Comparison of ENCODE assay signal across 16 cellular contexts in genomic region chr5:122478741-122479459, GRCh38.
DNase-seq lines count a peak whose midpoint lies in the region; ATAC-seq, FAIRE-seq and TF ChIP-seq lines count a peak whose summit lies in the region.
"Had no signal": no experiment of that assay in that cellular context is flagged by ENCODE, and none has a peak within 500 bp of the region (broad histone marks: within the 10 kb centered on the region; RNA-seq: fewer than 3 reads in every experiment).

No MANE protein-coding gene starts in this region.

- TF ChIP-seq CTCF in bronchial epithelial cell (IDR thresholded peaks at IDR 0.05; ENCODE audit: insufficient read depth, low read length, severe bottlenecking), result no peak

- H3K36me3 ChIP-seq in bronchial epithelial cell (ENCODE audit: control insufficient read depth, insufficient read depth, low read length), result no peaks in the 10 kb centered on the region
- H3K36me3 ChIP-seq: neural progenitor cell had no signal

- intact Hi-C loops in left colon (cut with DNase I, micrococcal nuclease), result no loop called here

- DNase-seq in DMS79 treated with DMSO at 0.1 percent for 48 hours (lab: John Stamatoyannopoulos, UW), result peak; percentile 36
- no peak for DNase-seq in DMS79 (lab: John Stamatoyannopoulos, UW)
- peak; percentile 99 for DNase-seq in bronchial epithelial cell (ENCODE audit: low read depth)
- no peak for DNase-seq in left colon
- peak; percentile 43 for DNase-seq in stromal cell of bone marrow (ENCODE audit: low read depth)
- DNase-seq in Kasumi-1 (lab: John Stamatoyannopoulos, UW), result no peak
- DNase-seq in activated T-cell treated with anti-CD3 and anti-CD28 coated beads, Interleukin-2, amount 50 U/mL, for 4 hours, result no peak
- DNase-seq: activated CD4-positive, alpha-beta T cell treated with anti-CD3 and anti-CD28 coated beads for 48 hours; anterior cingulate cortex; kidney glomerular epithelial cell; NCI-H524; substantia nigra had no signal

- H3K27me3 ChIP-seq in bronchial epithelial cell (ENCODE audit: control insufficient read depth, insufficient read depth, low read length), result no peaks in the 10 kb centered on the region
- H3K27me3 ChIP-seq: neural progenitor cell had no signal

- no peaks in the 10 kb centered on the region for H3K4me1 Mint-ChIP-seq in activated T-cell treated with anti-CD3 and anti-CD28 coated beads, Interleukin-2, amount 50 U/mL, for 4 hours (ENCODE audit: low read depth)
- H3K4me1 Mint-ChIP-seq: neural progenitor cell had no signal

- no peak overlapping the region for H3K4me3 Mint-ChIP-seq in activated T-cell treated with anti-CD3 and anti-CD28 coated beads, Interleukin-2, amount 50 U/mL, for 4 hours
- H3K4me3 Mint-ChIP-seq: activated T-helper 1 cell treated with anti-CD3 and anti-CD28 coated beads, Interleukin-12 subunit alpha, Interleukin-12 subunit beta, Interleukin-2, Interleukin-4 antibody, amounts not matched to agents 30 ng/mL and 10 ng/mL and 1 ng/mL, durations not matched to agents 14 hours and 24 hours and 36 hours; neural progenitor cell had no signal

- no peak overlapping the region for H3K4me3 ChIP-seq in bronchial epithelial cell (ENCODE audit: low read depth, low read length)
- H3K4me3 ChIP-seq: neural progenitor cell, skin epidermis had no signal

- H3K9me3 Mint-ChIP-seq in activated T-cell treated with anti-CD3 and anti-CD28 coated beads, Interleukin-2, amount 50 U/mL, for 4 hours, result no peaks in the 10 kb centered on the region
- H3K9me3 Mint-ChIP-seq: activated T-helper 1 cell treated with anti-CD3 and anti-CD28 coated beads, Interleukin-12 subunit alpha, Interleukin-12 subunit beta, Interleukin-2, Interleukin-4 antibody, amounts not matched to agents 30 ng/mL and 10 ng/mL and 1 ng/mL, durations not matched to agents 14 hours and 24 hours and 36 hours; neural progenitor cell had no signal

- H3K27me3 Mint-ChIP-seq in activated T-cell treated with anti-CD3 and anti-CD28 coated beads, Interleukin-2, amount 50 U/mL, for 4 hours (ENCODE audit: low read depth), result peaks cover 2% of the 10 kb centered on the region

- ATAC-seq in left colon (peak; percentile 74), HG02852 (IDR thresholded peaks at IDR 0.05; ENCODE audit: unreplicated experiment) (no peak)
- ATAC-seq in activated T-cell treated with anti-CD3 and anti-CD28 coated beads, Interleukin-2, amount 50 U/mL, for 4 hours, result no peak

- FAIRE-seq in bronchial epithelial cell (lab: Jason Lieb, UNC), result no peak

- no peaks in the 10 kb centered on the region for H3K36me3 Mint-ChIP-seq in activated T-cell treated with anti-CD3 and anti-CD28 coated beads, Interleukin-2, amount 50 U/mL, for 4 hours (ENCODE audit: insufficient read depth)
- H3K36me3 Mint-ChIP-seq: neural progenitor cell had no signal

Comparison
In these comparisons a context has a peak if more than half of its experiments do, and no peak if none do; other contexts are left out.
1. DNase-seq: peak in DMS79 treated with DMSO at 0.1 percent for 48 hours (single experiment), bronchial epithelial cell (single experiment) and stromal cell of bone marrow (single experiment); none in DMS79 (single experiment), left colon (0 of 2), Kasumi-1 (0 of 2) and activated T-cell treated with anti-CD3 and anti-CD28 coated beads, Interleukin-2, amount 50 U/mL, for 4 hours (single experiment).